8 cellular contexts compared by ENCODE assay signal in genomic region chr12:12560587-12561304, GRCh38. TPM values are rescaled to one million over a fixed set of nuclear protein-coding genes. Genes with fewer than 3 reads are reported as not detected.
DNase-seq lines count a peak whose midpoint lies in the region; ATAC-seq and TF ChIP-seq lines count a peak whose summit lies in the region.

No MANE protein-coding gene starts in this region.

- TF ChIP-seq POLR2A in esophagus muscularis mucosa (IDR thresholded peaks at IDR 0.05; ENCODE audit: low read depth), result peak; percentile 22

- H3K4me1 Mint-ChIP-seq in CD14-positive monocyte (peaks cover 14% of the 10 kb centered on the region), natural killer cell (peaks cover 10 to 13% of the 10 kb centered on the region in 2 donors)
- H3K4me1 Mint-ChIP-seq in activated T-cell treated with anti-CD3 and anti-CD28 coated beads, Interleukin-2, amount 50 U/mL, for 24 hours (ENCODE audit: low read depth), result peaks cover 50% of the 10 kb centered on the region

- H3K27ac Mint-ChIP-seq in CD14-positive monocyte (peak overlapping the region; percentile 63 to 94 (median 81)), natural killer cell (peak overlapping the region; percentile 82 to 96)
- H3K27ac Mint-ChIP-seq in activated T-cell treated with anti-CD3 and anti-CD28 coated beads, Interleukin-2, amount 50 U/mL, for 24 hours, result peak overlapping the region; percentile 95

- TF ChIP-seq CTCF in CD14-positive monocyte (IDR thresholded peaks at IDR 0.05) (no peak), esophagus muscularis mucosa (IDR thresholded peaks at IDR 0.05) (no peak), natural killer cell (IDR thresholded peaks at IDR 0.05) (no peak), thoracic aorta (IDR thresholded peaks at IDR 0.05) (no peak)

- no peaks in the 10 kb centered on the region for H3K36me3 Mint-ChIP-seq in CD14-positive monocyte
- peaks cover 42% of the 10 kb centered on the region for H3K36me3 Mint-ChIP-seq in activated T-cell treated with anti-CD3 and anti-CD28 coated beads, Interleukin-2, amount 50 U/mL, for 24 hours (ENCODE audit: low read depth)
- H3K36me3 Mint-ChIP-seq in natural killer cell, result no peaks in the 10 kb centered on the region

- peaks cover 2% of the 10 kb centered on the region for H3K4me1 ChIP-seq in NT2/D1 (ENCODE audit: insufficient read depth, insufficient read length)
- peaks cover 16 to 55% (median 41%) of the 10 kb centered on the region in 4 donors for H3K4me1 ChIP-seq in esophagus muscularis mucosa
- H3K4me1 ChIP-seq in thoracic aorta (ENCODE audit: control insufficient read depth in 1 of 2, low read depth in 2 of 2), result peaks cover 13 to 33% of the 10 kb centered on the region in 2 donors

- H3K4me3 ChIP-seq in NT2/D1 (ENCODE audit: insufficient read length, low read depth) (peak overlapping the region; percentile 92), esophagus muscularis mucosa (peak overlapping the region; percentile 90 to 96 (median 94)), thoracic aorta (peak overlapping the region; percentile 91)

- peak overlapping the region; percentile 99 for H3K9ac ChIP-seq in NT2/D1 (ENCODE audit: insufficient read length, low read depth)

- H3K27ac ChIP-seq in esophagus muscularis mucosa (replicated peaks in 1 of 4) (peak overlapping the region; percentile 100), thoracic aorta (peak overlapping the region; percentile 99)

- H3K27me3 ChIP-seq in NT2/D1 (ENCODE audit: insufficient read depth, insufficient read length), result no peaks in the 10 kb centered on the region
- H3K27me3 ChIP-seq in esophagus muscularis mucosa, result no peaks in the 10 kb centered on the region
- H3K27me3 ChIP-seq in thoracic aorta (replicated peaks; ENCODE audit: insufficient read depth), result no peaks in the 10 kb centered on the region

- peaks cover 13% of the 10 kb centered on the region; the same call in 1 of the 2 replicates for H3K9me3 ChIP-seq in NT2/D1 (ENCODE audit: insufficient read depth, low read length)
- H3K9me3 ChIP-seq in esophagus muscularis mucosa, result no peaks in the 10 kb centered on the region
- H3K9me3 ChIP-seq in thoracic aorta, result no peaks in the 10 kb centered on the region

- DNase-seq in CD14-positive monocyte (ENCODE audit: low spot score), result peak; percentile 60
- no peak for DNase-seq in NT2/D1 (ENCODE audit: low read depth, low spot score)
- DNase-seq in activated T-cell treated with anti-CD3 and anti-CD28 coated beads, Interleukin-2, amount 50 U/mL, for 24 hours, result peak; percentile 50
- DNase-seq in esophagus muscularis mucosa (ENCODE audit: extremely low spot score), result no peak
- no peak for DNase-seq in natural killer cell
- no peak for DNase-seq in thoracic aorta (ENCODE audit: low spot score)

- ATAC-seq in GM21576 (IDR thresholded peaks at IDR 0.05; ENCODE audit: unreplicated experiment) (peak; percentile 33), natural killer cell (peak; percentile 40 to 52 (median 49)), thoracic aorta (ENCODE audit: insufficient number of reproducible peaks, low FRiP score, low read depth) (peak; percentile 47), HG03045 (IDR thresholded peaks at IDR 0.05; ENCODE audit: unreplicated experiment) (no peak)

- no peak for TF ChIP-seq EP300 in esophagus muscularis mucosa (IDR thresholded peaks at IDR 0.05)

- peaks cover 3% of the 10 kb centered on the region for H3K36me3 ChIP-seq in NT2/D1 (ENCODE audit: insufficient read depth, insufficient read length, low read length)
- no peaks in the 10 kb centered on the region for H3K36me3 ChIP-seq in esophagus muscularis mucosa
- H3K36me3 ChIP-seq in thoracic aorta, result no peaks in the 10 kb centered on the region

- H3K4me3 Mint-ChIP-seq in CD14-positive monocyte (peak overlapping the region; percentile 82 to 84), natural killer cell (peak overlapping the region; percentile 85)
- peak overlapping the region; percentile 79 for H3K4me3 Mint-ChIP-seq in activated T-cell treated with anti-CD3 and anti-CD28 coated beads, Interleukin-2, amount 50 U/mL, for 24 hours

- H3K27me3 Mint-ChIP-seq in CD14-positive monocyte (ENCODE audit: low read depth in 3 of 3) (peaks cover 3 to 5% (median 4%) of the 10 kb centered on the region in 3 donors), natural killer cell (ENCODE audit: low read depth in 2 of 2) (peaks cover 0 to 3% of the 10 kb centered on the region in 2 donors)
- H3K27me3 Mint-ChIP-seq in activated T-cell treated with anti-CD3 and anti-CD28 coated beads, Interleukin-2, amount 50 U/mL, for 24 hours, result no peaks in the 10 kb centered on the region

- intact Hi-C loops in CD14-positive monocyte (cut with micrococcal nuclease) (loop anchor here (5.0 to 10.0 kb wide), 6 partner anchors 52 to 178 kb away; partner anchors contain the start of genes CDKN1B (in 1 of the 2) and CREBL2 (in 1 of the 2)), esophagus muscularis mucosa (cut with DNase I) (loop anchor here (5.0 kb wide), 5 partner anchors 52 to 158 kb away; partner anchors contain the start of genes CDKN1B and CREBL2), natural killer cell (cut with micrococcal nuclease) (loop anchor here (1.0 to 5.0 kb wide), 5 partner anchors 52 to 203 kb away; partner anchors contain the start of genes BORCS5, CDKN1B and GPR19)

- H3K9me3 Mint-ChIP-seq in CD14-positive monocyte (peaks cover 0 to 7% (median 6%) of the 10 kb centered on the region in 7 donors), natural killer cell (no peaks in the 10 kb centered on the region)
- H3K9me3 Mint-ChIP-seq in activated T-cell treated with anti-CD3 and anti-CD28 coated beads, Interleukin-2, amount 50 U/mL, for 24 hours, result peaks cover 3% of the 10 kb centered on the region

- WGBS in esophagus muscularis mucosa, result 6% methylated on average over 9 of the region's 9 CpGs

RNA-seq across cellular contexts. Expression of gene DUSP16, which starts 1.9 kb away (rescaled TPM):
- polyA plus RNA-seq in CD14-positive monocyte, result under 1 TPM; 0.04 to 0.46 TPM
- total RNA-seq in esophagus muscularis mucosa, result 10 to 100 TPM in 3 of 4 donors, 1 to 10 TPM in 1; 10.0 to 17.0 (median 13.9) TPM
- 10 to 100 TPM in 1 of 3 donors, 1 to 10 TPM in 2; 6.9 to 19.9 (median 10.0) TPM for total RNA-seq in natural killer cell
- 10 to 100 TPM; 12.9 to 23.4 TPM for total RNA-seq in thoracic aorta

RNA-seq across cellular contexts. Expression of gene CREBL2, which starts 50.9 kb away (rescaled TPM):
- 10 to 100 TPM; 38.2 to 45.9 TPM for polyA plus RNA-seq in CD14-positive monocyte
- total RNA-seq in esophagus muscularis mucosa, result 10 to 100 TPM; 33.0 to 53.5 (median 45.9) TPM
- total RNA-seq in natural killer cell, result 10 to 100 TPM in 2 of 3 donors, 1 to 10 TPM in 1; 9.0 to 13.1 (median 10.7) TPM
- 10 to 100 TPM; 41.7 to 44.6 TPM for total RNA-seq in thoracic aorta

Comparison
In these comparisons a context has a peak if more than half of its experiments do, and no peak if none do; other contexts are left out.
1. DNase-seq: peak in CD14-positive monocyte (single experiment) and activated T-cell treated with anti-CD3 and anti-CD28 coated beads, Interleukin-2, amount 50 U/mL, for 24 hours (single experiment); none in NT2/D1 (single experiment), esophagus muscularis mucosa (single experiment), natural killer cell (single experiment) and thoracic aorta (single experiment).
2. Peak in every context shown above with its lines, with median percentiles within 50 percentile points of each other: H3K27ac Mint-ChIP-seq, H3K4me3 Mint-ChIP-seq and H3K4me3 ChIP-seq.